In the genomic region with DNA sequence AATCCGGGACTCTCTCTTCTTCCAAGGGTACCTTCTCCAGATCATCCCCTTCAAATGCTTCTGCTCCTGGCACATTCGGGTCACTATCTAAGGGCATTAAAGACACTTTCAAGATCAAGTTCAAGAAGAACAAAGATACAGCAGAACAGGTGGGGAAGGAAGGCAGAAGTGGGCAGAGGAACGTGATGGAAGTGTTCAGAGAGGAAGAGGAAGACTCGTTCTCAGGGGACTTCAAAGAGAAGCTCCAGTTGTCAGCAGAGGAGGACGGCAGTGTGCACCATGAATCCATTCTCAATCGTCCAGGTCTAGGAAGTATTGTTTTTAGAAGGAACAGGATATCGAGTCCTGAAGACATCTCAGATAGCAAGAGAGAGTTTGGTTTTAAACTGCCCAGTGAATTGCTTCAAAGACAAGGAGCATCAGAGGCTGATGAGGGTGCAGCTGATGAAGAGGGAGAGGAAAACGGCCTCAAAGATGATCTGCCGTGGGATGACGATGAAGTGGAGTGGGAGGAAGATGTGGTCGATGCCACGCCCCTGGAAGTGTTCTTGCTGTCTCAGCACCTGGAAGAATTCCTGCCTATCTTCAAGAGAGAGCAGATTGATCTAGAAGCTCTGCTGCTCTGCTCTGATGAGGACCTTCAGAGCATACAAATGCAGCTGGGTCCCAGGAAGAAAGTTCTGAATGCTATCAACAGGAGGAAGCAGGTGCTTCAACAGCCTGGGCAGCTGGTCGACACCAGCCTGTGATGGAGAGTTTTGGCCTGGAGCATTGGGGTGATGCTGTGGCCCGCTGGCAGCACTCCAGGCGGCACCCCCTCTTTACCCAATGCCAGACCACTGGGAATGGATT, we compare ENCODE assay signal across 17 cellular contexts. TPM values are rescaled to one million over a fixed set of nuclear protein-coding genes. Genes with fewer than 3 reads are reported as not detected.
A peak's percentile ranks its signal among the peaks of the same experiment; 100 is the strongest.
DNase-seq lines count a peak whose midpoint lies in the region; FAIRE-seq and TF ChIP-seq lines count a peak whose summit lies in the region.
"Had no signal": no experiment of that assay in that cellular context is flagged by ENCODE, and none has a peak within 500 bp of the region (broad histone marks: within the 10 kb centered on the region; RNA-seq: fewer than 3 reads in every experiment).

No MANE protein-coding gene starts in this region.

- no peaks in the 10 kb centered on the region for H4K20me1 ChIP-seq in DOHH2 (ENCODE audit: control insufficient read depth, insufficient read depth, low read depth, low read length)

- peak; percentile 47 for FAIRE-seq in bronchial epithelial cell (lab: Jason Lieb, UNC)
- FAIRE-seq: A549, GM12878 had no signal

- H3K23ac ChIP-seq in neuronal stem cell (ENCODE audit: low read depth, low read length, poor library complexity), result no peak overlapping the region

- DNase-seq in bronchial epithelial cell (ENCODE audit: low read depth) (no peak), neuronal stem cell (ENCODE audit: low spot score) (no peak), AG20443 (ENCODE audit: low spot score) (no peak), NCI-H2029 treated with DMSO at 0.1 percent for 48 hours (lab: John Stamatoyannopoulos, UW) (no peak)
- no peak for DNase-seq in activated CD4-positive, alpha-beta T cell treated with anti-CD3 and anti-CD28 coated beads, Interleukin-2, amount 50 U/mL, for 4 hours
- DNase-seq: C1 segment of cervical spinal cord; Calu3; CD4-positive, alpha-beta T cell; DMS 273 treated with DMSO at 0.1 percent for 48 hours; H7 had no signal

- no peak overlapping the region for H3K18ac ChIP-seq in neuronal stem cell (ENCODE audit: low read length)

- no peak overlapping the region for H3K14ac ChIP-seq in neuronal stem cell (ENCODE audit: low read length)

- H4K8ac ChIP-seq in neuronal stem cell (ENCODE audit: low read depth, low read length), result no peak overlapping the region

- H2BK12ac ChIP-seq in neuronal stem cell (ENCODE audit: low read length), result no peak overlapping the region

- peaks cover 41% of the 10 kb centered on the region for H3K27me3 ChIP-seq in DOHH2 (ENCODE audit: control insufficient read depth, low read length)
- H3K27me3 ChIP-seq in bronchial epithelial cell (ENCODE audit: control insufficient read depth, insufficient read depth, low read length), result peaks cover 3% of the 10 kb centered on the region
- H3K27me3 ChIP-seq in neuronal stem cell (ENCODE audit: control insufficient read depth in 3 of 3, insufficient read depth in 3 of 3, low read depth in 1 of 3, low read length in 3 of 3), result peaks cover 0 to 8% (median 0%) of the 10 kb centered on the region in 3 experiments

- no peak overlapping the region for H3K27ac ChIP-seq in DOHH2 (ENCODE audit: low read depth, low read length)
- no peak overlapping the region for H3K27ac ChIP-seq in neuronal stem cell (replicated peaks; ENCODE audit: low read length)
- H3K27ac ChIP-seq: A549, HL-60 had no signal

- H3K4ac ChIP-seq in neuronal stem cell (ENCODE audit: low read length), result no peak overlapping the region

- peaks cover 11% of the 10 kb centered on the region for H3K4me1 ChIP-seq in DOHH2 (ENCODE audit: control insufficient read depth, low read length)
- no peaks in the 10 kb centered on the region for H3K4me1 ChIP-seq in neuronal stem cell (ENCODE audit: control insufficient read depth in 2 of 2, insufficient read depth in 1 of 2, low read depth in 1 of 2, low read length in 2 of 2)

- no peak overlapping the region for H2BK120ac ChIP-seq in neuronal stem cell (ENCODE audit: low read depth, low read length)

- H3F3A ChIP-seq in DOHH2 (ENCODE audit: control insufficient read depth, insufficient read depth), result no peaks in the 10 kb centered on the region

- H3K9me2 ChIP-seq in DOHH2 (replicated peaks; ENCODE audit: control insufficient read depth, low read length), result no peaks in the 10 kb centered on the region

- H2BK15ac ChIP-seq in neuronal stem cell (ENCODE audit: low read length), result no peak overlapping the region

- H2AK5ac ChIP-seq in neuronal stem cell (ENCODE audit: low read depth, low read length), result peak overlapping the region; percentile 73

- no CpG with 5 or more reads among the region's 15 CpGs for WGBS in neuronal stem cell (ENCODE audit: extremely low coverage in 2 of 2, insufficient read length in 2 of 2, insufficient replicate concordance in 1 of 2), 2 donors

- no peak for TF ChIP-seq CTCF in DOHH2 (IDR thresholded peaks at IDR 0.05; ENCODE audit: low read depth, low read length, poor library complexity, severe bottlenecking)
- TF ChIP-seq CTCF in bronchial epithelial cell (IDR thresholded peaks at IDR 0.05; ENCODE audit: insufficient read depth, low read length, severe bottlenecking), result no peak

- no peaks in the 10 kb centered on the region for H3K79me1 ChIP-seq in neuronal stem cell (ENCODE audit: low read depth, low read length)

- H3K4me3 ChIP-seq in DOHH2 (ENCODE audit: low read length), result peak overlapping the region; percentile 25; the same call in 1 of the 2 replicates
- no peak overlapping the region for H3K4me3 ChIP-seq in bronchial epithelial cell (ENCODE audit: low read depth, low read length)
- no peak overlapping the region for H3K4me3 ChIP-seq in neuronal stem cell (ENCODE audit: low read length in 2 of 2)
- H3K4me3 ChIP-seq: A549, GM12878, GM23338 had no signal

- H2AFZ ChIP-seq in neuronal stem cell (ENCODE audit: low read length), result no peak overlapping the region
- H2AFZ ChIP-seq: GM23338 had no signal

- H3K36me3 ChIP-seq in DOHH2 (ENCODE audit: control insufficient read depth, low read length), result no peaks in the 10 kb centered on the region
- H3K36me3 ChIP-seq in bronchial epithelial cell (ENCODE audit: control insufficient read depth, insufficient read depth, low read length), result no peaks in the 10 kb centered on the region
- no peaks in the 10 kb centered on the region for H3K36me3 ChIP-seq in neuronal stem cell (replicated peaks in 1 of 2; ENCODE audit: control insufficient read depth in 2 of 2, insufficient read depth in 2 of 2, low read length in 2 of 2)

- no peak overlapping the region for H3K9ac ChIP-seq in neuronal stem cell (ENCODE audit: low read depth, low read length, poor library complexity)

- H3K9me3 ChIP-seq in DOHH2 (ENCODE audit: control insufficient read depth, insufficient read depth, low read length), result no peaks in the 10 kb centered on the region
- H3K9me3 ChIP-seq in neuronal stem cell (replicated peaks in 1 of 2; ENCODE audit: control insufficient read depth in 2 of 2, insufficient read depth in 1 of 2, low read depth in 1 of 2, low read length in 2 of 2), result no peaks in the 10 kb centered on the region
- H3K9me3 ChIP-seq: A549 had no signal

- H2BK5ac ChIP-seq in neuronal stem cell (ENCODE audit: low read length), result no peak overlapping the region

- no peak overlapping the region for H4K91ac ChIP-seq in neuronal stem cell (ENCODE audit: low read depth, low read length, poor library complexity)

- H3K79me2 ChIP-seq in DOHH2 (ENCODE audit: control insufficient read depth, low read length), result no peaks in the 10 kb centered on the region

- H3K4me2 ChIP-seq in DOHH2 (ENCODE audit: low read length) (peak overlapping the region; percentile 41), neuronal stem cell (ENCODE audit: insufficient read depth, low read length, poor library complexity, severe bottlenecking) (no peak overlapping the region)
- H3K4me2 ChIP-seq: A549, GM23338 had no signal

RNA-seq across cellular contexts. Expression of a gene that starts 16.8 kb away (rescaled TPM):
- total RNA-seq in bronchial epithelial cell, result under 0.01 TPM in 1 of 2 replicates, not detected in the other
- 0.04 TPM for polyA plus RNA-seq in neuronal stem cell (2013, experiment 1 of 2)
- 0.03 TPM for polyA plus RNA-seq in neuronal stem cell (2013, experiment 2 of 2)
- total RNA-seq: CD4-positive, alpha-beta T cell; G401; H7 had no signal
- polyA plus RNA-seq: GM23338 had no signal

RNA-seq across cellular contexts. Expression of a gene that starts 27.8 kb away (rescaled TPM):
- total RNA-seq in bronchial epithelial cell, result 0.79 and 1.2 TPM in 2 replicates
- 1.4 TPM for polyA plus RNA-seq in neuronal stem cell (2013, experiment 1 of 2)
- polyA plus RNA-seq in neuronal stem cell (2013, experiment 2 of 2), result 1.6 TPM
- total RNA-seq: CD4-positive, alpha-beta T cell; G401 had no signal

RNA-seq across cellular contexts. Expression of a gene that starts 38.9 kb away (rescaled TPM):
- total RNA-seq in bronchial epithelial cell, result not detected in 2 replicates
- polyA plus RNA-seq in neuronal stem cell (2013, experiment 1 of 2), result not detected
- polyA plus RNA-seq in neuronal stem cell (2013, experiment 2 of 2), result not detected
- total RNA-seq: Calu3; CD4-positive, alpha-beta T cell; G401; GM23338; H7 had no signal
- polyA plus RNA-seq: A549, AG04450, GM23338 had no signal
